8 cellular contexts compared by ENCODE assay signal in the genomic region with DNA sequence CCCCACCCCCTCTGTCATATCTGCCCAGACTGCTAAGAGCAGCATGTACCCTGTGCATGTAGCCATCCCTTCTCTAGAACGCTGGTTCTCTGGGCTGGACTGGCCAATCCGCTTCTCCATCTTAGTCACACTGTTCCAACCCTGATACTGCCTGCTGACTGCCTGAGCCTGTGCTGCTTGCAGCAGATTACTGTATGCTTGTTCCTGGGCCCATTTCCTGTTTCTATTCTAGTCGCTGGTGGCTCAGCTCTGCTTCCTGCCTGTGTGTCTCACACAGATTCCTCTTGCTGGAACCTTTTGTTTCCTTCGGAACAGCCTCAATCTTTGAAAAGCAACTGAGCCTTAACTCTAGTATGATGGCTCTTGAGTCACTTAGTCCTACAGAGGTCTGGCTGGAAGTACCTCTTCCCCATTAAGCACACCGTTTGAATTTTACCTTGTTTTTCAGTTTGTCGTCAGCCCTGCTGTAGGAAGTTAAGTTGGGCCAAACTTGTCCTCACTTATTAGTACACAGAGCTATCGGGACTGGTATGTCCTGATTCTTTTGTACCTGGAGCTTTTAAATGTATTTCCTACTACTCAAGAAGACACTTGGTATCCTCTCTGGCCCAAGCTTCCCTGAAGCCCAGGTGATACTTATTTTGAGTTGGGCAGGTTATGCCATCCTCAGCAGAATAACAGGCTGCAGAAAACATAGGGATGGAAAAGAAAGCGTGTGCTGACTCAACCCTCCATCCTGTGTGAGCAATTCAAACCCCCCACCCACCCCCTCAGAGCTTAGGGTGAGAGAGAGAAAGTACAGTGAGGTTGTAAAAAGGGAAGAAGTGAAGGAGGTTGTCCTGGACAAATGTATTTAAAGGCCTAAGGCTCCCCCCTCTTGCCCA. TPM values are rescaled to one million over a fixed set of nuclear protein-coding genes. Genes with fewer than 3 reads are reported as not detected.
DNase-seq lines count a peak whose midpoint lies in the region; ATAC-seq lines count a peak whose summit lies in the region.

No MANE protein-coding gene starts in this region.

- peaks cover 77% of the 10 kb centered on the region for H3K4me1 Mint-ChIP-seq in activated CD4-positive, alpha-beta memory T cell treated with anti-CD3 and anti-CD28 coated beads, Interleukin-2, amount 10 ng/mL, durations not matched to agents 7 days and 5 days

- DNase-seq in NCI-H2196 treated with DMSO at 0.1 percent for 48 hours (lab: John Stamatoyannopoulos, UW; ENCODE audit: unreplicated experiment), result peak; percentile 77
- DNase-seq in activated CD4-positive, alpha-beta memory T cell treated with anti-CD3 and anti-CD28 coated beads, Interleukin-2, amount 10 ng/mL, durations not matched to agents 7 days and 5 days, result peak; percentile 90
- peak; percentile 47 for DNase-seq in effector CD8-positive, alpha-beta T cell (lab: John Stamatoyannopoulos, UW)
- peak; percentile 51 to 74 for DNase-seq in stimulated activated CD8-positive, alpha-beta memory T cell treated with anti-CD3 and anti-CD28 coated beads, Interleukin-4, amount 100 ng/mL, for 4 hours (ENCODE audit: low read depth in 2 of 2, low spot score in 1 of 2)
- no peak for DNase-seq in NCI-H1048 (lab: John Stamatoyannopoulos, UW)

- peak overlapping the region; percentile 91 for H3K27ac Mint-ChIP-seq in activated CD4-positive, alpha-beta memory T cell treated with anti-CD3 and anti-CD28 coated beads, Interleukin-2, amount 10 ng/mL, durations not matched to agents 7 days and 5 days

- POLR2A ChIA-PET in activated CD4-positive, alpha-beta memory T cell treated with anti-CD3 and anti-CD28 coated beads, Interleukin-2, amount 10 ng/mL, durations not matched to agents 7 days and 5 days (lab: Charles Lee), result interaction anchor here (0.8 to 14.6 kb wide), 16 partner anchors 13 to 244 kb away, joined by 3 to 204 read pairs (median 8); a partner anchor contains a TSS

- H3K27ac ChIP-seq in mesodermal cell (ENCODE audit: low read depth, low read length, severe bottlenecking), result peak overlapping the region; percentile 96

- CTCF ChIA-PET in activated CD4-positive, alpha-beta memory T cell treated with anti-CD3 and anti-CD28 coated beads, Interleukin-2, amount 10 ng/mL, durations not matched to agents 7 days and 5 days (lab: Charles Lee), result interaction anchor here (0.6 to 3.5 kb wide), 13 partner anchors 10 to 1202 kb away, joined by 3 to 35 read pairs (median 5); a partner anchor contains a TSS

- H3K4me3 Mint-ChIP-seq in activated CD4-positive, alpha-beta memory T cell treated with anti-CD3 and anti-CD28 coated beads, Interleukin-2, amount 10 ng/mL, durations not matched to agents 7 days and 5 days, result peak overlapping the region; percentile 51

- H3K36me3 Mint-ChIP-seq in activated CD4-positive, alpha-beta memory T cell treated with anti-CD3 and anti-CD28 coated beads, Interleukin-2, amount 10 ng/mL, durations not matched to agents 7 days and 5 days (ENCODE audit: low read depth), result peaks cover 82% of the 10 kb centered on the region

- H3K27me3 Mint-ChIP-seq in activated CD4-positive, alpha-beta memory T cell treated with anti-CD3 and anti-CD28 coated beads, Interleukin-2, amount 10 ng/mL, durations not matched to agents 7 days and 5 days, result no peaks in the 10 kb centered on the region

- ATAC-seq in GM18508 (IDR thresholded peaks at IDR 0.05; ENCODE audit: insufficient read depth, unreplicated experiment), result peak; percentile 90
- ATAC-seq in HG02840 (IDR thresholded peaks at IDR 0.05; ENCODE audit: low FRiP score, unreplicated experiment), result peak; percentile 89

- H3K9me3 Mint-ChIP-seq in activated CD4-positive, alpha-beta memory T cell treated with anti-CD3 and anti-CD28 coated beads, Interleukin-2, amount 10 ng/mL, durations not matched to agents 7 days and 5 days, result no peaks in the 10 kb centered on the region

- H3K4me3 ChIP-seq in mesodermal cell (ENCODE audit: extremely low read depth, insufficient read depth, low read length, poor library complexity, severe bottlenecking), result no peak overlapping the region

- no peaks in the 10 kb centered on the region for H3K9me3 ChIP-seq in mesodermal cell (ENCODE audit: control insufficient read depth, low read length)

- H3K4me1 ChIP-seq in mesodermal cell (ENCODE audit: control insufficient read depth, insufficient read depth, low read length, poor library complexity, severe bottlenecking), result peaks cover 27% of the 10 kb centered on the region

- peaks cover 88% of the 10 kb centered on the region for H3K36me3 ChIP-seq in mesodermal cell (ENCODE audit: control insufficient read depth, insufficient read depth, low read length)

- WGBS in mesodermal cell (ENCODE audit: insufficient coverage in 2 of 2), 2 experiments, result 41 to 61% methylated on average over 4 to 6 of the region's 8 CpGs

RNA-seq across cellular contexts. Expression of a gene that starts 43.4 kb away (rescaled TPM):
- total RNA-seq in activated CD4-positive, alpha-beta memory T cell treated with anti-CD3 and anti-CD28 coated beads, Interleukin-2, amount 10 ng/mL, durations not matched to agents 7 days and 5 days, result 10 to 100 TPM; 16.6 to 16.9 TPM
- 9.0 TPM for polyA plus RNA-seq in mesodermal cell (2013, experiment 1 of 2)
- polyA plus RNA-seq in mesodermal cell (2013, experiment 2 of 2), result 9.2 TPM

RNA-seq across cellular contexts. Expression of a gene that starts 48.5 kb away (rescaled TPM):
- 10 to 100 TPM; 88.9 to 90.0 TPM for total RNA-seq in activated CD4-positive, alpha-beta memory T cell treated with anti-CD3 and anti-CD28 coated beads, Interleukin-2, amount 10 ng/mL, durations not matched to agents 7 days and 5 days
- 59.9 TPM for polyA plus RNA-seq in mesodermal cell (2013, experiment 1 of 2)
- polyA plus RNA-seq in mesodermal cell (2013, experiment 2 of 2), result 51.2 TPM
